Comparison of ENCODE assay signal across 8 cellular contexts in the genomic region with DNA sequence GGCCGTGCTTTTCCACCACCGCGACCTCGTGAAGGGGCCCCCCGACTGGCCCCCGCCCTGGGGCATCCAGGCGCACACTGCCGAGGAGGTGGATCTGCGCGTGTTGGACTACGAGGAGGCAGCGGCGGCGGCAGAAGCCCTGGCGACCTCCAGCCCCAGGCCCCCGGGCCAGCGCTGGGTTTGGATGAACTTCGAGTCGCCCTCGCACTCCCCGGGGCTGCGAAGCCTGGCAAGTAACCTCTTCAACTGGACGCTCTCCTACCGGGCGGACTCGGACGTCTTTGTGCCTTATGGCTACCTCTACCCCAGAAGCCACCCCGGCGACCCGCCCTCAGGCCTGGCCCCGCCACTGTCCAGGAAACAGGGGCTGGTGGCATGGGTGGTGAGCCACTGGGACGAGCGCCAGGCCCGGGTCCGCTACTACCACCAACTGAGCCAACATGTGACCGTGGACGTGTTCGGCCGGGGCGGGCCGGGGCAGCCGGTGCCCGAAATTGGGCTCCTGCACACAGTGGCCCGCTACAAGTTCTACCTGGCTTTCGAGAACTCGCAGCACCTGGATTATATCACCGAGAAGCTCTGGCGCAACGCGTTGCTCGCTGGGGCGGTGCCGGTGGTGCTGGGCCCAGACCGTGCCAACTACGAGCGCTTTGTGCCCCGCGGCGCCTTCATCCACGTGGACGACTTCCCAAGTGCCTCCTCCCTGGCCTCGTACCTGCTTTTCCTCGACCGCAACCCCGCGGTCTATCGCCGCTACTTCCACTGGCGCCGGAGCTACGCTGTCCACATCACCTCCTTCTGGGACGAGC. TPM values are rescaled to one million over a fixed set of nuclear protein-coding genes. Genes with fewer than 3 reads are reported as not detected.
DNase-seq lines count a peak whose midpoint lies in the region; ATAC-seq, FAIRE-seq and TF ChIP-seq lines count a peak whose summit lies in the region.

No MANE protein-coding gene starts in this region.

- H3K27ac ChIP-seq in A549 (peak overlapping the region; percentile 85 to 100), HL-60 (replicated peaks) (peak overlapping the region; percentile 98), stomach smooth muscle (ENCODE audit: low read length) (peak overlapping the region; percentile 97)

- H3K4me1 Mint-ChIP-seq in brain: peaks cover 44% of the 10 kb centered on the region

- H3K4me1 ChIP-seq in A549: peaks cover 23% of the 10 kb centered on the region
- H3K4me1 ChIP-seq in stomach smooth muscle (ENCODE audit: control insufficient read depth, insufficient read depth, low read length): peaks cover 33% of the 10 kb centered on the region

- intact Hi-C loops in left colon (cut with DNase I, micrococcal nuclease): no loop called here

- H3K27me3 ChIP-seq in HL-60 (ENCODE audit: insufficient read depth, poor library complexity, severe bottlenecking): no peaks in the 10 kb centered on the region
- H3K27me3 ChIP-seq in stomach smooth muscle (ENCODE audit: control insufficient read depth in 1 of 2, insufficient read depth in 2 of 2, low read length in 2 of 2): no peaks in the 10 kb centered on the region

- ATAC-seq in A549 (no peak), left colon (peak; percentile 25)

- no peak for FAIRE-seq in A549 (lab: Jason Lieb, UNC)

- DNase-seq in A549 (ENCODE audit: low read depth in 1 of 2, low spot score in 1 of 2) (no peak), HL-60 (ENCODE audit: low read depth in 1 of 2, low spot score in 1 of 2) (peak in 1 of 2 experiments; percentile 38), left colon (peak; percentile 48 to 69), OCI-M2 (lab: John Stamatoyannopoulos, UW; ENCODE audit: unreplicated experiment) (no peak), UCSD-AML1 (lab: John Stamatoyannopoulos, UW; ENCODE audit: unreplicated experiment) (no peak), GM10266 (ENCODE audit: extremely low spot score) (no peak)

- H3K9ac ChIP-seq in stomach smooth muscle (ENCODE audit: low read length in 2 of 2): peak overlapping the region; percentile 95 to 96

- no peak for TF ChIP-seq EP300 in A549 (IDR thresholded peaks at IDR 0.05)

- TF ChIP-seq POLR2A in A549 (IDR thresholded peaks at IDR 0.05; ENCODE audit: low read length): no peak

- 92% methylated on average over 39 of the region's 72 CpGs for WGBS in A549 (ENCODE audit: missing lambda C conversion rate)

- H3K27ac Mint-ChIP-seq in brain: no peak overlapping the region

- no peak for TF ChIP-seq RAD21 in A549 (conservative IDR thresholded peaks at IDR 0.05 in 1 of 2, IDR thresholded peaks at IDR 0.05 in 1 of 2)

- CTCF ChIA-PET in A549 (lab: Yijun Ruan, JAX): interaction anchor here (1.2 kb wide), 1 partner anchor 11 kb away, joined by 4 read pairs; no protein-coding TSS in a partner anchor

- peak overlapping the region; percentile 45 to 83 (median 74) for H3K4me3 Mint-ChIP-seq in brain

- peak overlapping the region; percentile 80 for H3K4me2 ChIP-seq in A549

- H3K9me3 Mint-ChIP-seq in brain: peaks cover 0 to 12% (median 0%) of the 10 kb centered on the region in 5 experiments

- peaks cover 42% of the 10 kb centered on the region for H3K27me3 Mint-ChIP-seq in brain

- H3K36me3 ChIP-seq in stomach smooth muscle (ENCODE audit: control insufficient read depth in 2 of 2, insufficient read depth in 2 of 2, low read length in 2 of 2): peaks cover 3% of the 10 kb centered on the region in 2 donors

- H3K36me3 Mint-ChIP-seq in brain: peaks cover 5% of the 10 kb centered on the region

- POLR2A ChIA-PET in A549 (lab: Yijun Ruan, JAX): no interaction called here

- peak overlapping the region; percentile 69 for H3K4me3 ChIP-seq in A549
- H3K4me3 ChIP-seq in HL-60 (replicated peaks; ENCODE audit: insufficient read depth, low read length): peak overlapping the region; percentile 62
- peak overlapping the region; percentile 72 to 84 for H3K4me3 ChIP-seq in stomach smooth muscle (ENCODE audit: low read length in 2 of 2)

- TF ChIP-seq CTCF in A549 (IDR thresholded peaks at IDR 0.05) (no peak), HL-60 (IDR thresholded peaks at IDR 0.05; ENCODE audit: insufficient read depth, low read length) (no peak), brain (conservative IDR thresholded peaks at IDR 0.05) (no peak), GM10266 (IDR thresholded peaks at IDR 0.05; ENCODE audit: control insufficient read depth, insufficient read depth, low read depth, missing control alignments) (no peak)

- H3K9me3 ChIP-seq in A549 (no peaks in the 10 kb centered on the region), stomach smooth muscle (ENCODE audit: control insufficient read depth in 2 of 2, low read length in 2 of 2) (no peaks in the 10 kb centered on the region)

TF ChIP-seq in A549, 52 proteins besides CTCF, POLR2A, EP300 and RAD21 (continues in another document):
- TF ChIP-seq POLR2AphosphoS2 (conservative IDR thresholded peaks at IDR 0.05; ENCODE audit: low read length): no peak
- no peak for TF ChIP-seq FOXS1 (CRISPR knock-in tag; IDR thresholded peaks at IDR 0.05)
- no peak for TF ChIP-seq CHD2 (IDR thresholded peaks at IDR 0.05; ENCODE audit: low read length, partially characterized antibody)
- TF ChIP-seq, protein P1, sequence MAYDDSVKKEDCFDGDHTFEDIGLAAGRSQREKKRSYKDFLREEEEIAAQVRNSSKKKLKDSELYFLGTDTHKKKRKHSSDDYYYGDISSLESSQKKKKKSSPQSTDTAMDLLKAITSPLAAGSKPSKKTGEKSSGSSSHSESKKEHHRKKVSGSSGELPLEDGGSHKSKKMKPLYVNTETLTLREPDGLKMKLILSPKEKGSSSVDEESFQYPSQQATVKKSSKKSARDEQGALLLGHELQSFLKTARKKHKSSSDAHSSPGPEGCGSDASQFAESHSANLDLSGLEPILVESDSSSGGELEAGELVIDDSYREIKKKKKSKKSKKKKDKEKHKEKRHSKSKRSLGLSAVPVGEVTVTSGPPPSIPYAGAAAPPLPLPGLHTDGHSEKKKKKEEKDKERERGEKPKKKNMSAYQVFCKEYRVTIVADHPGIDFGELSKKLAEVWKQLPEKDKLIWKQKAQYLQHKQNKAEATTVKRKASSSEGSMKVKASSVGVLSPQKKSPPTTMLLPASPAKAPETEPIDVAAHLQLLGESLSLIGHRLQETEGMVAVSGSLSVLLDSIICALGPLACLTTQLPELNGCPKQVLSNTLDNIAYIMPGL (CRISPR knock-in tag; IDR thresholded peaks at IDR 0.05; ENCODE audit: borderline replicate concordance): no peak
- TF ChIP-seq ZC3H11A (IDR thresholded peaks at IDR 0.05): no peak
- TF ChIP-seq RNF2 (IDR thresholded peaks at IDR 0.05; ENCODE audit: borderline replicate concordance, low read depth): no peak
- TF ChIP-seq NPAS2 (CRISPR knock-in tag; IDR thresholded peaks at IDR 0.05; ENCODE audit: borderline replicate concordance): no peak
- TF ChIP-seq FOSB (CRISPR knock-in tag; IDR thresholded peaks at IDR 0.05): no peak
- TF ChIP-seq MAFK (IDR thresholded peaks at IDR 0.05; ENCODE audit: partially characterized antibody): no peak

RNA-seq across cellular contexts. Expression of gene FUT4, which starts 1.3 kb away (rescaled TPM):
- polyA plus RNA-seq in A549 (2011; rRNA removed) (1.7 and 1.8 TPM in 2 replicates), A549 (2017; fragmentation: RNase III; extraction: RNeasy Plus Mini Kit Qiagen cat#74134 plus additional on column Dnase treatment) (1.6 TPM in 3 replicates), brain (ENCODE audit: insufficient read depth, low read depth, low replicate concordance) (0.76 TPM)
- polyA plus RNA-seq in A549 (2012; cell fraction: cytosol; rRNA removed): 1.2 and 1.7 TPM in 2 replicates
- 1.6 and 1.8 TPM in 2 replicates for polyA plus RNA-seq in A549 (2012; cell fraction: nucleus; rRNA removed)
- 1.8 and 2.2 TPM in 2 replicates for polyA minus RNA-seq in A549 (2011; rRNA and poly(A)+ RNA removed)
- total RNA-seq in left colon: 10 to 100 TPM; 21.8 to 29.9 TPM

RNA-seq across cellular contexts. Expression of gene PIWIL4, which starts 22.1 kb away (rescaled TPM):
- polyA plus RNA-seq in A549 (2011; rRNA removed): 0.35 and 0.81 TPM in 2 replicates
- 0.11 and 0.17 TPM in 2 replicates for polyA plus RNA-seq in A549 (2012; cell fraction: cytosol; rRNA removed)
- 0.18 and 0.28 TPM in 2 replicates for polyA plus RNA-seq in A549 (2012; cell fraction: nucleus; rRNA removed)
- polyA plus RNA-seq in A549 (2017; fragmentation: RNase III; extraction: RNeasy Plus Mini Kit Qiagen cat#74134 plus additional on column Dnase treatment): 0.18 to 0.29 TPM (median 0.28 TPM) in 3 replicates
- polyA minus RNA-seq in A549 (2011; rRNA and poly(A)+ RNA removed): 0.21 and 0.29 TPM in 2 replicates
- 0.44 TPM for polyA plus RNA-seq in brain (ENCODE audit: insufficient read depth, low read depth, low replicate concordance)
- total RNA-seq in left colon: 1 to 10 TPM; 5.9 to 7.5 TPM

RNA-seq across cellular contexts. Expression of gene C11orf97, which starts 32.8 kb away (rescaled TPM):
- polyA plus RNA-seq in A549 (2011; rRNA removed) (not detected in 2 replicates), A549 (2017; fragmentation: RNase III; extraction: RNeasy Plus Mini Kit Qiagen cat#74134 plus additional on column Dnase treatment) (not detected in 3 replicates), brain (ENCODE audit: insufficient read depth, low read depth, low replicate concordance) (not detected)
- polyA plus RNA-seq in A549 (2012; cell fraction: cytosol; rRNA removed): not detected in 2 replicates
- polyA plus RNA-seq in A549 (2012; cell fraction: nucleus; rRNA removed): not detected in 2 replicates
- polyA minus RNA-seq in A549 (2011; rRNA and poly(A)+ RNA removed): not detected in 2 replicates
- total RNA-seq in left colon: not detected

RNA-seq across cellular contexts. Expression of gene ANKRD49, which starts 51.3 kb away (rescaled TPM):
- 15.4 and 20.3 TPM in 2 replicates for polyA plus RNA-seq in A549 (2011; rRNA removed)
- 3.4 and 3.5 TPM in 2 replicates for polyA plus RNA-seq in A549 (2012; cell fraction: cytosol; rRNA removed)
- polyA plus RNA-seq in A549 (2012; cell fraction: nucleus; rRNA removed): 2.8 and 5.1 TPM in 2 replicates
- polyA plus RNA-seq in A549 (2017; fragmentation: RNase III; extraction: RNeasy Plus Mini Kit Qiagen cat#74134 plus additional on column Dnase treatment): 7.4 to 9.7 TPM (median 9.6 TPM) in 3 replicates
- 4.5 and 6.0 TPM in 2 replicates for polyA minus RNA-seq in A549 (2011; rRNA and poly(A)+ RNA removed)
- polyA plus RNA-seq in brain (ENCODE audit: insufficient read depth, low read depth, low replicate concordance): 5.4 TPM
- total RNA-seq in left colon: 10 to 100 TPM; 11.7 to 13.8 TPM

RNA-seq across cellular contexts. Expression of gene MRE11, which starts 51.4 kb away (rescaled TPM):
- polyA plus RNA-seq in A549 (2011; rRNA removed) (18.2 and 28.4 TPM in 2 replicates), A549 (2017; fragmentation: RNase III; extraction: RNeasy Plus Mini Kit Qiagen cat#74134 plus additional on column Dnase treatment) (19.2 to 23.2 TPM (median 21.1 TPM) in 3 replicates), brain (ENCODE audit: insufficient read depth, low read depth, low replicate concordance) (8.6 TPM)
- polyA plus RNA-seq in A549 (2012; cell fraction: cytosol; rRNA removed): 4.3 and 4.5 TPM in 2 replicates
- 5.2 and 9.3 TPM in 2 replicates for polyA plus RNA-seq in A549 (2012; cell fraction: nucleus; rRNA removed)
- polyA minus RNA-seq in A549 (2011; rRNA and poly(A)+ RNA removed): 7.4 and 8.6 TPM in 2 replicates
- 10 to 100 TPM; 10.5 to 11.4 TPM for total RNA-seq in left colon

Comparison
In these comparisons a context has a peak if more than half of its experiments do, and no peak if none do; other contexts are left out.
1. DNase-seq: peak in left colon (2 of 2); none in A549 (0 of 2), OCI-M2 (single experiment), UCSD-AML1 (single experiment) and GM10266 (single experiment).
2. Peak in every context shown above with its lines, with median percentiles within 50 percentile points of each other: H3K27ac ChIP-seq and H3K4me3 ChIP-seq.